1 cellular context compared by ENCODE assay signal in the genomic region with DNA sequence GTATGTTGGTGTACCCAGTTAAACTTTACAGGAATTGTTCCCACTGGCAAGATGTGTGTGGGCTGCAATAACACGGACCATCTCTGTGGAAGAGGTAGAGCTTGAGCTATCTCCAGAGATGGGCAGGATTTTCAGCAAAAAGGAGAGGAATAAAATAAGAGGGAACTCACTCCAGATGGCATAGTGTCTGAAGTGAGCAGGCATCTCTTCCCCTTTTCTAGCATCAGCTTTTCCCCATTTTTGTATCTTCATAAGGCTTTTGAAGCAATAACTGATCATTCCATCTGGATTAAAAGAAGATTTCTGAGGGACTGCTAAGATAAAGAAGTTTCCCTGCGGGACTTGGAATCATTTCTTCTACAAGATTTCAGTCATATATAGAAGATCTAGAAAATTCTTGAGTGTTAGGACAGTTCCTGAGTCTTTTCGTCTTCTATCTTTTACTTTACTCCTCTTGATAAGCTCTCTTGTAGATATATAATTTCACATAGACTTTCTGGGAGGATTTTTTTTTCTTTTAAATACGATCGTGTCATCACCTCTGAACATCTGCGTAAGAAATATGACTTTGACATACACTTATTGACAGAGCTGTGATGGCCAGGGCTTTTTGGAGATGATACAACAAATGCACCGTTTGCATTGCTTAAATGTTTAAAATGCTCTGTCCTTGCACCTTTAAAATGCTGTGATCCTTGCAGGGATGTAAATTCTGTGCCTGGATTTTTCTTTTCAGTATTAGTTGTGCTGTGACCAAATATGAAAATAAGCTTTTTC.
TF ChIP-seq lines count a peak whose summit lies in the region.

No MANE protein-coding gene starts in this region.

TF ChIP-seq in HepG2, 621 proteins besides CTCF, POLR2A, EP300 and RAD21:
- TF ChIP-seq HMG20A (CRISPR knock-in tag; IDR thresholded peaks at IDR 0.05; ENCODE audit: borderline replicate concordance) (no peak), ZNF660 (CRISPR knock-in tag; IDR thresholded peaks at IDR 0.05; ENCODE audit: borderline replicate concordance, low read depth) (no peak), CCDC6 (CRISPR knock-in tag; IDR thresholded peaks at IDR 0.05) (no peak), SNRNP70 (IDR thresholded peaks at IDR 0.05; ENCODE audit: low read depth, low read length) (no peak), MEIS2 (CRISPR knock-in tag; IDR thresholded peaks at IDR 0.05) (no peak), ZBTB8A (CRISPR knock-in tag; IDR thresholded peaks at IDR 0.05; ENCODE audit: borderline replicate concordance, low read depth) (no peak), ZNF205 (CRISPR knock-in tag; IDR thresholded peaks at IDR 0.05) (no peak), ZNF672 (CRISPR knock-in tag; IDR thresholded peaks at IDR 0.05) (no peak), ZSCAN31 (CRISPR knock-in tag; IDR thresholded peaks at IDR 0.05; ENCODE audit: low read depth) (no peak), TBX2 (CRISPR knock-in tag; IDR thresholded peaks at IDR 0.05; ENCODE audit: borderline replicate concordance) (no peak), ZNF34 (CRISPR knock-in tag; IDR thresholded peaks at IDR 0.05; ENCODE audit: borderline replicate concordance) (no peak), CHD4 (IDR thresholded peaks at IDR 0.05; ENCODE audit: borderline replicate concordance, low read length) (no peak), ZZZ3 (CRISPR knock-in tag; IDR thresholded peaks at IDR 0.05; ENCODE audit: borderline replicate concordance) (no peak), ZNF761 (CRISPR knock-in tag; conservative IDR thresholded peaks at IDR 0.05) (no peak)
- TF ChIP-seq, protein P1, sequence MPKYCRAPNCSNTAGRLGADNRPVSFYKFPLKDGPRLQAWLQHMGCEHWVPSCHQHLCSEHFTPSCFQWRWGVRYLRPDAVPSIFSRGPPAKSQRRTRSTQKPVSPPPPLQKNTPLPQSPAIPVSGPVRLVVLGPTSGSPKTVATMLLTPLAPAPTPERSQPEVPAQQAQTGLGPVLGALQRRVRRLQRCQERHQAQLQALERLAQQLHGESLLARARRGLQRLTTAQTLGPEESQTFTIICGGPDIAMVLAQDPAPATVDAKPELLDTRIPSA (CRISPR knock-in tag; IDR thresholded peaks at IDR 0.05; ENCODE audit: borderline replicate concordance) = no peak
- TF ChIP-seq, protein P2, sequence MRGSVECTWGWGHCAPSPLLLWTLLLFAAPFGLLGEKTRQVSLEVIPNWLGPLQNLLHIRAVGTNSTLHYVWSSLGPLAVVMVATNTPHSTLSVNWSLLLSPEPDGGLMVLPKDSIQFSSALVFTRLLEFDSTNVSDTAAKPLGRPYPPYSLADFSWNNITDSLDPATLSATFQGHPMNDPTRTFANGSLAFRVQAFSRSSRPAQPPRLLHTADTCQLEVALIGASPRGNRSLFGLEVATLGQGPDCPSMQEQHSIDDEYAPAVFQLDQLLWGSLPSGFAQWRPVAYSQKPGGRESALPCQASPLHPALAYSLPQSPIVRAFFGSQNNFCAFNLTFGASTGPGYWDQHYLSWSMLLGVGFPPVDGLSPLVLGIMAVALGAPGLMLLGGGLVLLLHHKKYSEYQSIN (CRISPR knock-in tag; IDR thresholded peaks at IDR 0.05; ENCODE audit: borderline replicate concordance) = no peak
- TF ChIP-seq, protein P3, sequence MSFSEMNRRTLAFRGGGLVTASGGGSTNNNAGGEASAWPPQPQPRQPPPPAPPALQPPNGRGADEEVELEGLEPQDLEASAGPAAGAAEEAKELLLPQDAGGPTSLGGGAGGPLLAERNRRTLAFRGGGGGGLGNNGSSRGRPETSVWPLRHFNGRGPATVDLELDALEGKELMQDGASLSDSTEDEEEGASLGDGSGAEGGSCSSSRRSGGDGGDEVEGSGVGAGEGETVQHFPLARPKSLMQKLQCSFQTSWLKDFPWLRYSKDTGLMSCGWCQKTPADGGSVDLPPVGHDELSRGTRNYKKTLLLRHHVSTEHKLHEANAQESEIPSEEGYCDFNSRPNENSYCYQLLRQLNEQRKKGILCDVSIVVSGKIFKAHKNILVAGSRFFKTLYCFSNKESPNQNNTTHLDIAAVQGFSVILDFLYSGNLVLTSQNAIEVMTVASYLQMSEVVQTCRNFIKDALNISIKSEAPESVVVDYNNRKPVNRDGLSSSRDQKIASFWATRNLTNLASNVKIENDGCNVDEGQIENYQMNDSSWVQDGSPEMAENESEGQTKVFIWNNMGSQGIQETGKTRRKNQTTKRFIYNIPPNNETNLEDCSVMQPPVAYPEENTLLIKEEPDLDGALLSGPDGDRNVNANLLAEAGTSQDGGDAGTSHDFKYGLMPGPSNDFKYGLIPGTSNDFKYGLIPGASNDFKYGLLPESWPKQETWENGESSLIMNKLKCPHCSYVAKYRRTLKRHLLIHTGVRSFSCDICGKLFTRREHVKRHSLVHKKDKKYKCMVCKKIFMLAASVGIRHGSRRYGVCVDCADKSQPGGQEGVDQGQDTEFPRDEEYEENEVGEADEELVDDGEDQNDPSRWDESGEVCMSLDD (CRISPR knock-in tag; IDR thresholded peaks at IDR 0.05; ENCODE audit: borderline replicate concordance) = no peak
